ENCODE assay signal across 1 cellular context in the genomic region with DNA sequence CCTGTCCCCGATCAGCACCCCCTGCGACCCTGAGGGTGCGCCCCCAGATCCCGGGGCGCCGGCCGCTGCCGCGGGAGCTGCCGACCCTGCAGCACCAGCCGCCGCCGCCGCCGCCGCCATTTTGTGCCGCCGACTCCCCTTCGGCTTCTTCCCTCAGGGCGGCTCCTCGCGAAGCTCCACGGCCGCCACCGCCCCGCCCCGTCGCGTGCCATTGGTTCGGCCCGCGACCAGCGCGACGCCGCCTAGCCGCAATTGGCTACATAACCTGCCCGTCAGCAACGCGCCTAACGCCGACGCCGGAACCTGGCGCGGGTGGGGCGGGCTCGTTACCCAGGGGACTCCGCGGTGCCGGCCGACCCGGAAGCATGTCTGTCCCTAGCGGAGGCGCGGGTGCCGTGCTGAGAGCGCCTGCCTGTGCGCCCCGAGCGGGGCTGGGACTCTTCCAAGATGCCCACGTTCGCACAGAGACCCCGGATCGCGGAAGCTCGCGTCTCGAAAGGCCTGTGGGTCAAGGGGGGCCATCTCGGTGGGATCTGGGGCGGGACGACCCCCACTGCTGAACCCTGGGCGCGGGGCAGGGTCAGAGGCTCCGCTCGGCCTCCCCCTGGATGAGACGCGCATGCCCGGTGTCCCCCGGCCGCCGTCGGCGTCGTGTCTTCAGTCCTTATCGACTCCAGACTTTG.
A peak's percentile ranks its signal among the peaks of the same experiment; 100 is the strongest.
TF ChIP-seq lines count a peak whose summit lies in the region.

A gene (minus strand): TSS at position 149 of the 683 bp plus-strand sequence. CDS start 29 bp downstream, at position 120.

TF ChIP-seq in GM12878, 131 proteins besides CTCF, POLR2A, EP300 and RAD21 (continued from another document and continues in another):
- TF ChIP-seq, protein P1, sequence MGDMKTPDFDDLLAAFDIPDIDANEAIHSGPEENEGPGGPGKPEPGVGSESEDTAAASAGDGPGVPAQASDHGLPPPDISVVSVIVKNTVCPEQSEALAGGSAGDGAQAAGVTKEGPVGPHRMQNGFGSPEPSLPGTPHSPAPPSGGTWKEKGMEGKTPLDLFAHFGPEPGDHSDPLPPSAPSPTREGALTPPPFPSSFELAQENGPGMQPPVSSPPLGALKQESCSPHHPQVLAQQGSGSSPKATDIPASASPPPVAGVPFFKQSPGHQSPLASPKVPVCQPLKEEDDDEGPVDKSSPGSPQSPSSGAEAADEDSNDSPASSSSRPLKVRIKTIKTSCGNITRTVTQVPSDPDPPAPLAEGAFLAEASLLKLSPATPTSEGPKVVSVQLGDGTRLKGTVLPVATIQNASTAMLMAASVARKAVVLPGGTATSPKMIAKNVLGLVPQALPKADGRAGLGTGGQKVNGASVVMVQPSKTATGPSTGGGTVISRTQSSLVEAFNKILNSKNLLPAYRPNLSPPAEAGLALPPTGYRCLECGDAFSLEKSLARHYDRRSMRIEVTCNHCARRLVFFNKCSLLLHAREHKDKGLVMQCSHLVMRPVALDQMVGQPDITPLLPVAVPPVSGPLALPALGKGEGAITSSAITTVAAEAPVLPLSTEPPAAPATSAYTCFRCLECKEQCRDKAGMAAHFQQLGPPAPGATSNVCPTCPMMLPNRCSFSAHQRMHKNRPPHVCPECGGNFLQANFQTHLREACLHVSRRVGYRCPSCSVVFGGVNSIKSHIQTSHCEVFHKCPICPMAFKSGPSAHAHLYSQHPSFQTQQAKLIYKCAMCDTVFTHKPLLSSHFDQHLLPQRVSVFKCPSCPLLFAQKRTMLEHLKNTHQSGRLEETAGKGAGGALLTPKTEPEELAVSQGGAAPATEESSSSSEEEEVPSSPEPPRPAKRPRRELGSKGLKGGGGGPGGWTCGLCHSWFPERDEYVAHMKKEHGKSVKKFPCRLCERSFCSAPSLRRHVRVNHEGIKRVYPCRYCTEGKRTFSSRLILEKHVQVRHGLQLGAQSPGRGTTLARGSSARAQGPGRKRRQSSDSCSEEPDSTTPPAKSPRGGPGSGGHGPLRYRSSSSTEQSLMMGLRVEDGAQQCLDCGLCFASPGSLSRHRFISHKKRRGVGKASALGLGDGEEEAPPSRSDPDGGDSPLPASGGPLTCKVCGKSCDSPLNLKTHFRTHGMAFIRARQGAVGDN (IDR thresholded peaks at IDR 0.05) = peak; percentile 33
- no peak for TF ChIP-seq NFIC (IDR thresholded peaks at IDR 0.05; ENCODE audit: low read depth, low read length)
- no peak for TF ChIP-seq TCF7 (IDR thresholded peaks at IDR 0.05; ENCODE audit: borderline replicate concordance)
- no peak for TF ChIP-seq ETV6 (conservative IDR thresholded peaks at IDR 0.05 in 1 of 2, IDR thresholded peaks at IDR 0.05 in 1 of 2; ENCODE audit: borderline replicate concordance in 1 of 2, low read depth in 1 of 2)
- peak; percentile 90 for TF ChIP-seq MXI1 (IDR thresholded peaks at IDR 0.05; ENCODE audit: low read depth, low read length)
- TF ChIP-seq, protein P2, sequence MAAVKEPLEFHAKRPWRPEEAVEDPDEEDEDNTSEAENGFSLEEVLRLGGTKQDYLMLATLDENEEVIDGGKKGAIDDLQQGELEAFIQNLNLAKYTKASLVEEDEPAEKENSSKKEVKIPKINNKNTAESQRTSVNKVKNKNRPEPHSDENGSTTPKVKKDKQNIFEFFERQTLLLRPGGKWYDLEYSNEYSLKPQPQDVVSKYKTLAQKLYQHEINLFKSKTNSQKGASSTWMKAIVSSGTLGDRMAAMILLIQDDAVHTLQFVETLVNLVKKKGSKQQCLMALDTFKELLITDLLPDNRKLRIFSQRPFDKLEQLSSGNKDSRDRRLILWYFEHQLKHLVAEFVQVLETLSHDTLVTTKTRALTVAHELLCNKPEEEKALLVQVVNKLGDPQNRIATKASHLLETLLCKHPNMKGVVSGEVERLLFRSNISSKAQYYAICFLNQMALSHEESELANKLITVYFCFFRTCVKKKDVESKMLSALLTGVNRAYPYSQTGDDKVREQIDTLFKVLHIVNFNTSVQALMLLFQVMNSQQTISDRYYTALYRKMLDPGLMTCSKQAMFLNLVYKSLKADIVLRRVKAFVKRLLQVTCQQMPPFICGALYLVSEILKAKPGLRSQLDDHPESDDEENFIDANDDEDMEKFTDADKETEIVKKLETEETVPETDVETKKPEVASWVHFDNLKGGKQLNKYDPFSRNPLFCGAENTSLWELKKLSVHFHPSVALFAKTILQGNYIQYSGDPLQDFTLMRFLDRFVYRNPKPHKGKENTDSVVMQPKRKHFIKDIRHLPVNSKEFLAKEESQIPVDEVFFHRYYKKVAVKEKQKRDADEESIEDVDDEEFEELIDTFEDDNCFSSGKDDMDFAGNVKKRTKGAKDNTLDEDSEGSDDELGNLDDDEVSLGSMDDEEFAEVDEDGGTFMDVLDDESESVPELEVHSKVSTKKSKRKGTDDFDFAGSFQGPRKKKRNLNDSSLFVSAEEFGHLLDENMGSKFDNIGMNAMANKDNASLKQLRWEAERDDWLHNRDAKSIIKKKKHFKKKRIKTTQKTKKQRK (IDR thresholded peaks at IDR 0.05; ENCODE audit: low read depth, low read length) = peak; percentile 11; the same call in 1 of the 2 replicates
- TF ChIP-seq SMAD5 (IDR thresholded peaks at IDR 0.05; ENCODE audit: low read depth) = peak; percentile 72; the same call in 1 of the 2 replicates
- TF ChIP-seq POU2F2 (IDR thresholded peaks at IDR 0.05; ENCODE audit: borderline replicate concordance, low read depth, low read length) = peak; percentile 63; the same call in 1 of the 3 replicates
- TF ChIP-seq, protein P3, sequence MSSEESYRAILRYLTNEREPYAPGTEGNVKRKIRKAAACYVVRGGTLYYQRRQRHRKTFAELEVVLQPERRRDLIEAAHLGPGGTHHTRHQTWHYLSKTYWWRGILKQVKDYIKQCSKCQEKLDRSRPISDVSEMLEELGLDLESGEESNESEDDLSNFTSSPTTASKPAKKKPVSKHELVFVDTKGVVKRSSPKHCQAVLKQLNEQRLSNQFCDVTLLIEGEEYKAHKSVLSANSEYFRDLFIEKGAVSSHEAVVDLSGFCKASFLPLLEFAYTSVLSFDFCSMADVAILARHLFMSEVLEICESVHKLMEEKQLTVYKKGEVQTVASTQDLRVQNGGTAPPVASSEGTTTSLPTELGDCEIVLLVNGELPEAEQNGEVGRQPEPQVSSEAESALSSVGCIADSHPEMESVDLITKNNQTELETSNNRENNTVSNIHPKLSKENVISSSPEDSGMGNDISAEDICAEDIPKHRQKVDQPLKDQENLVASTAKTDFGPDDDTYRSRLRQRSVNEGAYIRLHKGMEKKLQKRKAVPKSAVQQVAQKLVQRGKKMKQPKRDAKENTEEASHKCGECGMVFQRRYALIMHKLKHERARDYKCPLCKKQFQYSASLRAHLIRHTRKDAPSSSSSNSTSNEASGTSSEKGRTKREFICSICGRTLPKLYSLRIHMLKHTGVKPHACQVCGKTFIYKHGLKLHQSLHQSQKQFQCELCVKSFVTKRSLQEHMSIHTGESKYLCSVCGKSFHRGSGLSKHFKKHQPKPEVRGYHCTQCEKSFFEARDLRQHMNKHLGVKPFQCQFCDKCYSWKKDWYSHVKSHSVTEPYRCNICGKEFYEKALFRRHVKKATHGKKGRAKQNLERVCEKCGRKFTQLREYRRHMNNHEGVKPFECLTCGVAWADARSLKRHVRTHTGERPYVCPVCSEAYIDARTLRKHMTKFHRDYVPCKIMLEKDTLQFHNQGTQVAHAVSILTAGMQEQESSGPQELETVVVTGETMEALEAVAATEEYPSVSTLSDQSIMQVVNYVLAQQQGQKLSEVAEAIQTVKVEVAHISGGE (CRISPR knock-in tag; IDR thresholded peaks at IDR 0.05) = no peak
- peak; percentile 89 for TF ChIP-seq NR2C1 (IDR thresholded peaks at IDR 0.05)
- 0 out of 2 replicates have a peak, but pooled peaks have one; percentile 7 for TF ChIP-seq MEF2A (IDR thresholded peaks at IDR 0.05; ENCODE audit: insufficient read depth, low read depth, low read length)
- no peak for TF ChIP-seq BCL11A (IDR thresholded peaks at IDR 0.05; ENCODE audit: low read depth, low read length)
- TF ChIP-seq, protein P4, sequence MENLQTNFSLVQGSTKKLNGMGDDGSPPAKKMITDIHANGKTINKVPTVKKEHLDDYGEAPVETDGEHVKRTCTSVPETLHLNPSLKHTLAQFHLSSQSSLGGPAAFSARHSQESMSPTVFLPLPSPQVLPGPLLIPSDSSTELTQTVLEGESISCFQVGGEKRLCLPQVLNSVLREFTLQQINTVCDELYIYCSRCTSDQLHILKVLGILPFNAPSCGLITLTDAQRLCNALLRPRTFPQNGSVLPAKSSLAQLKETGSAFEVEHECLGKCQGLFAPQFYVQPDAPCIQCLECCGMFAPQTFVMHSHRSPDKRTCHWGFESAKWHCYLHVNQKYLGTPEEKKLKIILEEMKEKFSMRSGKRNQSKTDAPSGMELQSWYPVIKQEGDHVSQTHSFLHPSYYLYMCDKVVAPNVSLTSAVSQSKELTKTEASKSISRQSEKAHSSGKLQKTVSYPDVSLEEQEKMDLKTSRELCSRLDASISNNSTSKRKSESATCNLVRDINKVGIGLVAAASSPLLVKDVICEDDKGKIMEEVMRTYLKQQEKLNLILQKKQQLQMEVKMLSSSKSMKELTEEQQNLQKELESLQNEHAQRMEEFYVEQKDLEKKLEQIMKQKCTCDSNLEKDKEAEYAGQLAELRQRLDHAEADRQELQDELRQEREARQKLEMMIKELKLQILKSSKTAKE (IDR thresholded peaks at IDR 0.05; ENCODE audit: low read depth, poor library complexity, severe bottlenecking) = no peak
- peak; percentile 99 for TF ChIP-seq SP1 (IDR thresholded peaks at IDR 0.05; ENCODE audit: low read depth, low read length)
- 0 out of 2 replicates have a peak, but pooled peaks have one; percentile 6 for TF ChIP-seq ASH2L (IDR thresholded peaks at IDR 0.05; ENCODE audit: borderline replicate concordance, low read depth)
- TF ChIP-seq, protein P5, sequence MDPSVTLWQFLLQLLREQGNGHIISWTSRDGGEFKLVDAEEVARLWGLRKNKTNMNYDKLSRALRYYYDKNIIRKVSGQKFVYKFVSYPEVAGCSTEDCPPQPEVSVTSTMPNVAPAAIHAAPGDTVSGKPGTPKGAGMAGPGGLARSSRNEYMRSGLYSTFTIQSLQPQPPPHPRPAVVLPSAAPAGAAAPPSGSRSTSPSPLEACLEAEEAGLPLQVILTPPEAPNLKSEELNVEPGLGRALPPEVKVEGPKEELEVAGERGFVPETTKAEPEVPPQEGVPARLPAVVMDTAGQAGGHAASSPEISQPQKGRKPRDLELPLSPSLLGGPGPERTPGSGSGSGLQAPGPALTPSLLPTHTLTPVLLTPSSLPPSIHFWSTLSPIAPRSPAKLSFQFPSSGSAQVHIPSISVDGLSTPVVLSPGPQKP (IDR thresholded peaks at IDR 0.05; ENCODE audit: low read depth, low read length) = peak; percentile 71
- TF ChIP-seq TCF3 (IDR thresholded peaks at IDR 0.05; ENCODE audit: borderline replicate concordance, insufficient read depth, low read depth, low read length) = no peak
- TF ChIP-seq NBN (IDR thresholded peaks at IDR 0.05) = no peak
- TF ChIP-seq MTA2 (IDR thresholded peaks at IDR 0.05; ENCODE audit: low read depth) = no peak
- TF ChIP-seq ZNF24 (IDR thresholded peaks at IDR 0.05) = no peak
- TF ChIP-seq IRF4 (IDR thresholded peaks at IDR 0.05; ENCODE audit: low read depth, low read length) = no peak
- no peak for TF ChIP-seq RBBP5 (conservative IDR thresholded peaks at IDR 0.05)
- TF ChIP-seq CHD2 (IDR thresholded peaks at IDR 0.05; ENCODE audit: borderline replicate concordance, low read depth, low read length) = peak; percentile 97
- no peak for TF ChIP-seq BRCA1 (IDR thresholded peaks at IDR 0.05; ENCODE audit: low read depth, low read length)
- TF ChIP-seq ATF7 (IDR thresholded peaks at IDR 0.05; ENCODE audit: low read depth) = no peak
- TF ChIP-seq, protein P6, sequence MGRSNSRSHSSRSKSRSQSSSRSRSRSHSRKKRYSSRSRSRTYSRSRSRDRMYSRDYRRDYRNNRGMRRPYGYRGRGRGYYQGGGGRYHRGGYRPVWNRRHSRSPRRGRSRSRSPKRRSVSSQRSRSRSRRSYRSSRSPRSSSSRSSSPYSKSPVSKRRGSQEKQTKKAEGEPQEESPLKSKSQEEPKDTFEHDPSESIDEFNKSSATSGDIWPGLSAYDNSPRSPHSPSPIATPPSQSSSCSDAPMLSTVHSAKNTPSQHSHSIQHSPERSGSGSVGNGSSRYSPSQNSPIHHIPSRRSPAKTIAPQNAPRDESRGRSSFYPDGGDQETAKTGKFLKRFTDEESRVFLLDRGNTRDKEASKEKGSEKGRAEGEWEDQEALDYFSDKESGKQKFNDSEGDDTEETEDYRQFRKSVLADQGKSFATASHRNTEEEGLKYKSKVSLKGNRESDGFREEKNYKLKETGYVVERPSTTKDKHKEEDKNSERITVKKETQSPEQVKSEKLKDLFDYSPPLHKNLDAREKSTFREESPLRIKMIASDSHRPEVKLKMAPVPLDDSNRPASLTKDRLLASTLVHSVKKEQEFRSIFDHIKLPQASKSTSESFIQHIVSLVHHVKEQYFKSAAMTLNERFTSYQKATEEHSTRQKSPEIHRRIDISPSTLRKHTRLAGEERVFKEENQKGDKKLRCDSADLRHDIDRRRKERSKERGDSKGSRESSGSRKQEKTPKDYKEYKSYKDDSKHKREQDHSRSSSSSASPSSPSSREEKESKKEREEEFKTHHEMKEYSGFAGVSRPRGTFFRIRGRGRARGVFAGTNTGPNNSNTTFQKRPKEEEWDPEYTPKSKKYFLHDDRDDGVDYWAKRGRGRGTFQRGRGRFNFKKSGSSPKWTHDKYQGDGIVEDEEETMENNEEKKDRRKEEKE (IDR thresholded peaks at IDR 0.05) = no peak
- no peak for TF ChIP-seq PML (IDR thresholded peaks at IDR 0.05; ENCODE audit: low read length)
- TF ChIP-seq ESRRA (IDR thresholded peaks at IDR 0.05; ENCODE audit: low read length) = 0 out of 2 replicates have a peak, but pooled peaks have one; percentile 36
- TF ChIP-seq, protein P7, sequence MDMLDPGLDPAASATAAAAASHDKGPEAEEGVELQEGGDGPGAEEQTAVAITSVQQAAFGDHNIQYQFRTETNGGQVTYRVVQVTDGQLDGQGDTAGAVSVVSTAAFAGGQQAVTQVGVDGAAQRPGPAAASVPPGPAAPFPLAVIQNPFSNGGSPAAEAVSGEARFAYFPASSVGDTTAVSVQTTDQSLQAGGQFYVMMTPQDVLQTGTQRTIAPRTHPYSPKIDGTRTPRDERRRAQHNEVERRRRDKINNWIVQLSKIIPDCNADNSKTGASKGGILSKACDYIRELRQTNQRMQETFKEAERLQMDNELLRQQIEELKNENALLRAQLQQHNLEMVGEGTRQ (IDR thresholded peaks at IDR 0.05; ENCODE audit: borderline replicate concordance, low read depth, low read length) = no peak
- peak; percentile 71 for TF ChIP-seq MYC (IDR thresholded peaks at IDR 0.05; ENCODE audit: insufficient read depth, insufficient read length, insufficient replicate concordance, low read length, severe bottlenecking)
- no peak for TF ChIP-seq NFXL1 (IDR thresholded peaks at IDR 0.05; ENCODE audit: borderline replicate concordance)
- TF ChIP-seq ZNF207 (IDR thresholded peaks at IDR 0.05; ENCODE audit: borderline replicate concordance) = peak; percentile 79; the same call in 1 of the 2 replicates
- no peak for TF ChIP-seq EED (IDR thresholded peaks at IDR 0.05; ENCODE audit: low read depth)
- no peak for TF ChIP-seq HDAC2 (IDR thresholded peaks at IDR 0.05)
- peak; percentile 58 for TF ChIP-seq SIN3A (IDR thresholded peaks at IDR 0.05; ENCODE audit: low read depth, low read length)
